Comparison of ENCODE assay signal across 8 cellular contexts in the genomic region with DNA sequence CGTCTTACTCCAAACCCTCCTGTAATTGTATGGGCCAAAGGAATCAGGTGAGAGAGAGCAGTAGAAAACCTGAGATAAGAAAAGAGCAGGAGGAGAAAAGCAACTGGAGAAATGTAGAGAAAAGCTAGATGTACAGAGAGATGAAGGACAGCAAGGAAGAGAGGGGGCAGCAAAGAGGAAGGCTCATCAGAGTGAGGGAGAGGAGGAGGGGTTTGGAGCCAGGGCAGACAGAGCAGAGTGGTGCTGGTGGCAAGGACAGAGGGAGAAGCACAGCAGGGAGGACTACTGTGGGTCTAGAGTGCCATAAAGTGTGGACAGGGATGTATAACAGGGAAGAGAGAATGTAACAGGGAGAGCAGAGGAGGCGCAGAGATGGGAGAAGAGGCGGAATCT. TPM values are rescaled to one million over a fixed set of nuclear protein-coding genes. Genes with fewer than 3 reads are reported as not detected.
DNase-seq lines count a peak whose midpoint lies in the region; FAIRE-seq and TF ChIP-seq lines count a peak whose summit lies in the region.
"Not testable (repeated sequence)": the region's sequence is repeated elsewhere in the genome, so short reads cannot be mapped to it uniquely, and the experiment has no call there.

No MANE protein-coding gene starts in this region.

- H3K4me1 ChIP-seq in esophagus squamous epithelium (peaks cover 6 to 29% (median 12%) of the 10 kb centered on the region in 3 donors), neutrophil (ENCODE audit: control insufficient read depth in 1 of 2, insufficient read depth in 1 of 2, low read depth in 1 of 2, low read length in 1 of 2) (peaks cover 16 to 23% of the 10 kb centered on the region in 2 experiments)
- not testable (repeated sequence) for H3K4me1 ChIP-seq in thymus (ENCODE audit: control insufficient read depth, insufficient read depth, low read length)

- not testable (repeated sequence) for FAIRE-seq in D721Med (lab: Jason Lieb, UNC)

- peaks cover 33% of the 10 kb centered on the region for H3K9me3 Mint-ChIP-seq in activated naive CD8-positive, alpha-beta T cell treated with anti-CD3 and anti-CD28 coated beads for 36 hours

- H3K4me3 ChIP-seq in esophagus squamous epithelium (peak overlapping the region; percentile 40 to 81 (median 66)), neutrophil (ENCODE audit: low read depth in 1 of 2, low read length in 1 of 2) (peak overlapping the region; percentile 81 to 88), thymus (ENCODE audit: low read length) (peak overlapping the region; percentile 69)

- intact Hi-C loops in esophagus squamous epithelium (cut with DNase I): not testable (repeated sequence)

- 45 to 94% methylated on average over 2 to 3 of the region's 3 CpGs for WGBS in esophagus squamous epithelium, 2 donors
- WGBS in thymus: 65% methylated on average over 3 of the region's 3 CpGs

- H3K27me3 ChIP-seq in esophagus squamous epithelium; neutrophil; thymus (ENCODE audit: control insufficient read depth, insufficient read depth): not testable (repeated sequence)

- not testable (repeated sequence) for H3K9me3 ChIP-seq in KOPT-K1 (ENCODE audit: insufficient read depth, low read length, poor library complexity, severe bottlenecking); neutrophil; thymus (ENCODE audit: control insufficient read depth)
- peaks cover 0 to 40% (median 6%) of the 10 kb centered on the region in 3 donors for H3K9me3 ChIP-seq in esophagus squamous epithelium

- peak overlapping the region; percentile 82 for H3K4me3 Mint-ChIP-seq in activated naive CD8-positive, alpha-beta T cell treated with anti-CD3 and anti-CD28 coated beads for 36 hours

- H3K27me3 Mint-ChIP-seq in activated naive CD8-positive, alpha-beta T cell treated with anti-CD3 and anti-CD28 coated beads for 36 hours: not testable (repeated sequence)

- TF ChIP-seq POLR2A in esophagus squamous epithelium (IDR thresholded peaks at IDR 0.05): not testable (repeated sequence)

- not testable (repeated sequence) for H3K36me3 ChIP-seq in KOPT-K1 (ENCODE audit: insufficient read depth, low read length); esophagus squamous epithelium; neutrophil
- H3K36me3 ChIP-seq in thymus (ENCODE audit: control insufficient read depth, insufficient read depth): peaks cover 12% of the 10 kb centered on the region

- H3K4me1 Mint-ChIP-seq in activated naive CD8-positive, alpha-beta T cell treated with anti-CD3 and anti-CD28 coated beads for 36 hours: peaks cover 19% of the 10 kb centered on the region

- TF ChIP-seq CTCF in D721Med (IDR thresholded peaks at IDR 0.05; ENCODE audit: insufficient read depth, missing control alignments): peak; percentile 13
- not testable (repeated sequence) for TF ChIP-seq CTCF in esophagus squamous epithelium (IDR thresholded peaks at IDR 0.05); neutrophil (IDR thresholded peaks at IDR 0.05)

- not testable (repeated sequence) for DNase-seq in D721Med (ENCODE audit: insufficient read length, low spot score); activated naive CD8-positive, alpha-beta T cell treated with anti-CD3 and anti-CD28 coated beads for 36 hours; esophagus squamous epithelium (lab: John Stamatoyannopoulos, UW)
- peak; percentile 11 for DNase-seq in SK-N-DZ (ENCODE audit: low spot score)
- peak; percentile 25 for DNase-seq in kidney tubule cell (ENCODE audit: low spot score)

- H3K27ac Mint-ChIP-seq in activated naive CD8-positive, alpha-beta T cell treated with anti-CD3 and anti-CD28 coated beads for 36 hours: peak overlapping the region; percentile 80

- H3K27ac ChIP-seq in KOPT-K1 (ENCODE audit: low read depth, low read length, poor library complexity, severe bottlenecking): peak overlapping the region; percentile 66
- H3K27ac ChIP-seq in esophagus squamous epithelium: peak overlapping the region; percentile 69 to 88 (median 80)
- peak overlapping the region; percentile 70 for H3K27ac ChIP-seq in neutrophil
- not testable (repeated sequence) for H3K27ac ChIP-seq in thymus (ENCODE audit: low read depth)

- peaks cover 57% of the 10 kb centered on the region for H3K36me3 Mint-ChIP-seq in activated naive CD8-positive, alpha-beta T cell treated with anti-CD3 and anti-CD28 coated beads for 36 hours

RNA-seq across cellular contexts. Expression of a gene that starts 31.9 kb away (rescaled TPM):
- 2.7 and 2.8 TPM in 2 replicates for polyA plus RNA-seq in SK-N-DZ (2014; cell fraction: cytosol; rRNA removed)
- 3.1 and 4.2 TPM in 2 replicates for polyA plus RNA-seq in SK-N-DZ (2014; cell fraction: nucleus; rRNA removed)
- 10 to 100 TPM; 18.9 to 19.2 TPM for total RNA-seq in activated naive CD8-positive, alpha-beta T cell treated with anti-CD3 and anti-CD28 coated beads for 36 hours
- total RNA-seq in esophagus squamous epithelium: 10 to 100 TPM in 1 of 4 donors, 1 to 10 TPM in 3; 5.2 to 13.7 (median 5.5) TPM
- 17.7 TPM for polyA plus RNA-seq in thymus

RNA-seq across cellular contexts. Expression of a gene that starts 36.2 kb away (rescaled TPM):
- polyA plus RNA-seq in SK-N-DZ (2014; cell fraction: cytosol; rRNA removed): 33.4 and 42.0 TPM in 2 replicates
- 77.9 and 91.2 TPM in 2 replicates for polyA plus RNA-seq in SK-N-DZ (2014; cell fraction: nucleus; rRNA removed)
- total RNA-seq in activated naive CD8-positive, alpha-beta T cell treated with anti-CD3 and anti-CD28 coated beads for 36 hours: 10 to 100 TPM; 22.0 to 22.5 TPM
- 10 to 100 TPM; 10.3 to 45.8 (median 15.8) TPM for total RNA-seq in esophagus squamous epithelium
- polyA plus RNA-seq in thymus: 150 TPM
